ENCODE assay signal across 16 cellular contexts in genomic region chr10:46052791-46053375, GRCh38. TPM values are rescaled to one million over a fixed set of nuclear protein-coding genes. Genes with fewer than 3 reads are reported as not detected.
DNase-seq lines count a peak whose midpoint lies in the region; ATAC-seq and TF ChIP-seq lines count a peak whose summit lies in the region.
"Had no signal": no experiment of that assay in that cellular context is flagged by ENCODE, and none has a peak within 500 bp of the region (broad histone marks: within the 10 kb centered on the region; RNA-seq: fewer than 3 reads in every experiment).

No MANE protein-coding gene starts in this region.

- H3K9ac ChIP-seq in smooth muscle cell (ENCODE audit: low read depth), result no peak overlapping the region
- H3K9ac ChIP-seq: BLaER1, SK-N-SH had no signal

- H2AFZ ChIP-seq in hepatocyte (no peak overlapping the region), smooth muscle cell (ENCODE audit: low read depth) (peak overlapping the region; percentile 22)

- no peaks in the 10 kb centered on the region; the same call in 1 of the 2 replicates for H3K27me3 Mint-ChIP-seq in WTC11 (ENCODE audit: low read depth)
- peaks cover 2% of the 10 kb centered on the region for H3K27me3 Mint-ChIP-seq in activated T-cell treated with anti-CD3 and anti-CD28 coated beads, Interleukin-2, amount 50 U/mL, for 4 hours (ENCODE audit: low read depth)

- H3K27ac ChIP-seq in HL-60 (replicated peaks) (peak overlapping the region; percentile 5; the same call in 1 of the 2 replicates), hepatocyte (peak overlapping the region; percentile 44), smooth muscle cell (ENCODE audit: low read depth) (no peak overlapping the region)
- H3K27ac ChIP-seq: BLaER1, Peyer's patch had no signal

- H3K36me3 Mint-ChIP-seq in WTC11, result no peaks in the 10 kb centered on the region
- H3K36me3 Mint-ChIP-seq in activated T-cell treated with anti-CD3 and anti-CD28 coated beads, Interleukin-2, amount 50 U/mL, for 4 hours (ENCODE audit: insufficient read depth), result peaks cover 3% of the 10 kb centered on the region

- peaks cover 40% of the 10 kb centered on the region for H3K4me1 Mint-ChIP-seq in WTC11
- H3K4me1 Mint-ChIP-seq in activated T-cell treated with anti-CD3 and anti-CD28 coated beads, Interleukin-2, amount 50 U/mL, for 4 hours (ENCODE audit: low read depth), result no peaks in the 10 kb centered on the region

- no peak overlapping the region for H3K4me3 Mint-ChIP-seq in WTC11
- no peak overlapping the region for H3K4me3 Mint-ChIP-seq in activated T-cell treated with anti-CD3 and anti-CD28 coated beads, Interleukin-2, amount 50 U/mL, for 4 hours

- no peaks in the 10 kb centered on the region for H3K36me3 ChIP-seq in hepatocyte (replicated peaks; ENCODE audit: insufficient read depth, low read depth)
- no peaks in the 10 kb centered on the region for H3K36me3 ChIP-seq in smooth muscle cell (ENCODE audit: low read depth)
- H3K36me3 ChIP-seq: BLaER1, Peyer's patch had no signal

- H3K4me1 ChIP-seq in hepatocyte (ENCODE audit: insufficient read depth) (peaks cover 5% of the 10 kb centered on the region), smooth muscle cell (ENCODE audit: low read depth) (peaks cover 14% of the 10 kb centered on the region)
- H3K4me1 ChIP-seq: Peyer's patch had no signal

- H3K79me2 ChIP-seq in hepatocyte, result no peaks in the 10 kb centered on the region
- no peaks in the 10 kb centered on the region for H3K79me2 ChIP-seq in smooth muscle cell (ENCODE audit: low read depth)

- H3K9me3 ChIP-seq in hepatocyte (ENCODE audit: low read depth) (peaks cover 5% of the 10 kb centered on the region), smooth muscle cell (replicated peaks; ENCODE audit: low read depth) (no peaks in the 10 kb centered on the region)
- H3K9me3 ChIP-seq: Peyer's patch, SK-N-SH had no signal

- H4K20me1 ChIP-seq in hepatocyte (ENCODE audit: insufficient read depth, poor library complexity, severe bottlenecking) (no peaks in the 10 kb centered on the region), smooth muscle cell (ENCODE audit: low read depth) (no peaks in the 10 kb centered on the region)
- H4K20me1 ChIP-seq: BLaER1 had no signal

- DNase-seq in HL-60 (ENCODE audit: low read depth in 1 of 2, low spot score in 1 of 2) (no peak), WTC11 (ENCODE audit: low spot score) (no peak), hepatocyte (ENCODE audit: low spot score) (no peak), smooth muscle cell (lab: John Stamatoyannopoulos, UW; ENCODE audit: unreplicated experiment) (no peak), epidermal melanocyte (ENCODE audit: insufficient read length, low spot score) (no peak), hippocampal formation (lab: John Stamatoyannopoulos, UW) (no peak)
- no peak for DNase-seq in activated T-cell treated with anti-CD3 and anti-CD28 coated beads, Interleukin-2, amount 50 U/mL, for 4 hours
- DNase-seq: DMS153, H7, NCI-H1092 treated with DMSO at 0.1 percent for 48 hours, NCI-H187 treated with DMSO at 0.1 percent for 48 hours, NCI-H510A, Peyer's patch, Right ventricle myocardium superior, SK-N-SH had no signal

- H3K27me3 ChIP-seq in HL-60 (ENCODE audit: insufficient read depth, poor library complexity, severe bottlenecking) (no peaks in the 10 kb centered on the region), hepatocyte (no peaks in the 10 kb centered on the region), smooth muscle cell (ENCODE audit: low read depth) (no peaks in the 10 kb centered on the region)
- H3K27me3 ChIP-seq: BLaER1, Peyer's patch had no signal

- H3K9me3 Mint-ChIP-seq in WTC11, result peaks cover 10% of the 10 kb centered on the region
- H3K9me3 Mint-ChIP-seq in activated T-cell treated with anti-CD3 and anti-CD28 coated beads, Interleukin-2, amount 50 U/mL, for 4 hours, result peaks cover 8% of the 10 kb centered on the region

- WGBS in hepatocyte (ENCODE audit: low lambda C conversion rate, missing lambda C conversion rate), result 89% methylated on average over 6 of the region's 6 CpGs
- WGBS in smooth muscle cell (ENCODE audit: low lambda C conversion rate), result 82% methylated on average over 6 of the region's 6 CpGs

- H3K4me2 ChIP-seq in hepatocyte (no peak overlapping the region), smooth muscle cell (no peak overlapping the region)
- H3K4me2 ChIP-seq: BLaER1, SK-N-SH had no signal

- ATAC-seq in WTC11, result no peak
- no peak for ATAC-seq in activated T-cell treated with anti-CD3 and anti-CD28 coated beads, Interleukin-2, amount 50 U/mL, for 4 hours

- no peaks in the 10 kb centered on the region for H3F3A ChIP-seq in smooth muscle cell (ENCODE audit: low read depth)

- H3K4me3 ChIP-seq in HL-60 (replicated peaks; ENCODE audit: insufficient read depth, low read length) (no peak overlapping the region), hepatocyte (no peak overlapping the region), smooth muscle cell (no peak overlapping the region)
- H3K4me3 ChIP-seq: BLaER1, Peyer's patch had no signal

- CTCF ChIA-PET in WTC11 (lab: Charles Lee), result interaction anchor here (0.7 kb wide), 1 partner anchor 17 kb away, joined by 4 read pairs; no protein-coding TSS in a partner anchor

- no peaks in the 10 kb centered on the region for H3K9me2 ChIP-seq in hepatocyte (replicated peaks; ENCODE audit: insufficient read depth)
- H3K9me2 ChIP-seq: SK-N-SH had no signal

- POLR2A ChIA-PET in WTC11 (lab: Charles Lee), result interaction anchor here (0.6 kb wide), 1 partner anchor 18 kb away, joined by 3 read pairs; no protein-coding TSS in a partner anchor

- H3K27ac Mint-ChIP-seq in WTC11, result peak overlapping the region; percentile 6; the same call in 1 of the 2 replicates

- TF ChIP-seq CTCF in HL-60 (IDR thresholded peaks at IDR 0.05; ENCODE audit: insufficient read depth, low read length) (no peak), WTC11 (IDR thresholded peaks at IDR 0.05) (no peak), hepatocyte (IDR thresholded peaks at IDR 0.05; ENCODE audit: poor library complexity) (no peak), smooth muscle cell (IDR thresholded peaks at IDR 0.05; ENCODE audit: borderline replicate concordance, insufficient read depth, poor library complexity, severe bottlenecking) (no peak)

TF ChIP-seq in WTC11, 78 proteins besides CTCF, POLR2A, EP300 and RAD21 (continues in another document):
- TF ChIP-seq ATF2 (CRISPR knock-in tag; IDR thresholded peaks at IDR 0.05; ENCODE audit: borderline replicate concordance, low read depth) (no peak), STAT6 (CRISPR knock-in tag; conservative IDR thresholded peaks at IDR 0.05; ENCODE audit: low read depth) (no peak), E2F4 (CRISPR knock-in tag; IDR thresholded peaks at IDR 0.05; ENCODE audit: borderline replicate concordance, low read depth) (no peak), CBFB (CRISPR knock-in tag; IDR thresholded peaks at IDR 0.05; ENCODE audit: low read depth) (no peak), JAZF1 (CRISPR knock-in tag; IDR thresholded peaks at IDR 0.05) (no peak), NFYB (CRISPR knock-in tag; conservative IDR thresholded peaks at IDR 0.05; ENCODE audit: low read depth) (no peak), IRF2 (CRISPR knock-in tag; IDR thresholded peaks at IDR 0.05; ENCODE audit: borderline replicate concordance, low read depth) (no peak)

RNA-seq across cellular contexts. Expression of gene MSMB, which starts 6.8 kb away (rescaled TPM):
- total RNA-seq in WTC11 (2021) (not detected in 3 replicates), hepatocyte (2.2 and 2.7 TPM in 2 replicates), smooth muscle cell (not detected in 2 replicates)
- polyA plus RNA-seq in hepatocyte (10.0 and 11.0 TPM in 2 replicates), smooth muscle cell (0.50 TPM in 1 of 2 replicates, not detected in the other)
- not detected for total RNA-seq in activated T-cell treated with anti-CD3 and anti-CD28 coated beads, Interleukin-2, amount 50 U/mL, for 4 hours
- total RNA-seq: H7, Peyer's patch, Right ventricle myocardium superior had no signal
- polyA plus RNA-seq: SK-N-SH had no signal

RNA-seq across cellular contexts. Expression of gene NCOA4, which starts 22.5 kb away (rescaled TPM):
- total RNA-seq in WTC11 (2021), result 64.6 to 69.4 TPM (median 64.7 TPM) in 3 replicates
- 171 and 174 TPM in 2 replicates for total RNA-seq in hepatocyte
- 66.9 and 81.8 TPM in 2 replicates for polyA plus RNA-seq in hepatocyte
- 147 and 158 TPM in 2 replicates for total RNA-seq in smooth muscle cell
- polyA plus RNA-seq in smooth muscle cell, result 61.3 and 66.3 TPM in 2 replicates
- total RNA-seq in activated T-cell treated with anti-CD3 and anti-CD28 coated beads, Interleukin-2, amount 50 U/mL, for 4 hours, result 10 to 100 TPM; 83.3 to 90.7 (median 89.1) TPM
